ENCODE assay signal across 8 cellular contexts in the genomic region with DNA sequence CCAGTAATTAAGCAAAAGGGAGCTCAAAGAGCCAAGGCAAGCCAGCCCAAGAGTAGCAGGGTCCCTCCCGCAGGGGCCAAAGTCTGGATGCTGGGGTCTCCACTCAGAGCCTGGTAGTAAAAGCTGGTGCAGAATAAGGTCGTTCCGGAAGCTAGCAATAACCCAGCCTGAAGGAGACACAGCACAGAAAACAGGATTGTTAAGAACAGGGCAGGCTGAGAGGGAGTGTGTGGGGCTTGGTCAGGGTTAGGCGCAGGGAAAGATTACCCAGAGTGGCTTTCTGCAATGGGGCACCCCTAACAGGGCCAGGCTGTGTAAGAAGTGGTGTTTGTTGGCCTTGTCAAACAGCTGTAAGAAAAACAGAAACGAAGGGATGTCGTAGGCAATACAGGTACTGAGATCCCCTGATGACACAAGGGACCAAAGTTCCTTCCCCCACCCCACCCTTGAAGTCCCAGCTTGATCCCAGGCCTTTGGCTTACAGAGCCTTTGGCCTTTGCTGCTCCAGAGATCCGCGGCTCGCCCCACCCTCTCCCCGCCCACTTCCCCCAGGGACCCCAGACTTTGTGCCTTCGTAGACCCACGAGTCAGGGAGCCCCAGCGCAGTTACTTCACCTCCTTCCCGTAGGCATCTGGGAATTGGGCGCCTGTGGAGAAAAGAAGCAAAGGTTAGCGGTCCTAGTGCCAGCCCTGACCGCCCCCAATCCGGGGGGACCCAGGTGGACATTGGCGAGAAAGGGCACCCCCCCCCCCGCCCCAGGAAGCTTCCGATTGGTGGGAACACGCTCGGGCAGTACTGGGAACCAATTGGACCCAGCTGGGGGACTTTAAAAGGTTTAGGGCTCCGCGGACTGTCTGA. TPM values are rescaled to one million over a fixed set of nuclear protein-coding genes. Genes with fewer than 3 reads are reported as not detected.
A peak's percentile ranks its signal among the peaks of the same experiment; 100 is the strongest.
DNase-seq lines count a peak whose midpoint lies in the region; ATAC-seq and TF ChIP-seq lines count a peak whose summit lies in the region.

No MANE protein-coding gene starts in this region.

- peak overlapping the region; percentile 93 for H3K4me3 Mint-ChIP-seq in activated T-cell treated with anti-CD3 and anti-CD28 coated beads, Interleukin-2, amount 50 U/mL, for 4 hours

- ATAC-seq in activated T-cell treated with anti-CD3 and anti-CD28 coated beads, Interleukin-2, amount 50 U/mL, for 4 hours: no peak
- peak; percentile 61 for ATAC-seq in Right ventricle myocardium superior (ENCODE audit: poor library complexity)
- no peak for ATAC-seq in GM18868 (IDR thresholded peaks at IDR 0.05; ENCODE audit: unreplicated experiment)
- no peak for ATAC-seq in GM19455 (IDR thresholded peaks at IDR 0.05; ENCODE audit: unreplicated experiment)

- WGBS in trophoblast cell (ENCODE audit: extremely low coverage, insufficient coverage, insufficient read length): no CpG with 5 or more reads among the region's 25 CpGs

- peak overlapping the region; percentile 87 for H4K12ac ChIP-seq in trophoblast cell (ENCODE audit: low read depth, low read length)

- H4K91ac ChIP-seq in trophoblast cell (ENCODE audit: low read depth, low read length): peak overlapping the region; percentile 83

- H3K79me2 ChIP-seq in trophoblast cell (ENCODE audit: control insufficient read depth, insufficient read depth, low read length, poor library complexity): peaks cover 3% of the 10 kb centered on the region

- no peaks in the 10 kb centered on the region for H3K9me3 ChIP-seq in MG63
- no peaks in the 10 kb centered on the region for H3K9me3 ChIP-seq in trophoblast cell (ENCODE audit: insufficient read depth, low read depth, low read length)

- peak overlapping the region; percentile 34 for H3K23ac ChIP-seq in trophoblast cell (ENCODE audit: low read length)

- peak overlapping the region; percentile 94 for H2BK12ac ChIP-seq in trophoblast cell (ENCODE audit: low read length)

- H3K4me3 ChIP-seq in GM12864 (ENCODE audit: low read depth, low read length) (peak overlapping the region; percentile 92), MG63 (peak overlapping the region; percentile 57), trophoblast cell (ENCODE audit: low read depth, low read length) (peak overlapping the region; percentile 83)

- peaks cover 13% of the 10 kb centered on the region for H3K4me1 Mint-ChIP-seq in activated T-cell treated with anti-CD3 and anti-CD28 coated beads, Interleukin-2, amount 50 U/mL, for 4 hours (ENCODE audit: low read depth)

- intact Hi-C loops in Right ventricle myocardium superior (cut with DNase I): no loop called here

- H3K4me1 ChIP-seq in trophoblast cell (ENCODE audit: control insufficient read depth in 1 of 2, insufficient read depth in 2 of 2, low read length in 2 of 2): peaks cover 8 to 14% of the 10 kb centered on the region in 2 experiments

- peak overlapping the region; percentile 85 for H3K4me2 ChIP-seq in trophoblast cell (ENCODE audit: low read length)

- peak overlapping the region; percentile 93 for H3K9ac ChIP-seq in trophoblast cell (ENCODE audit: low read length)

- peak overlapping the region; percentile 79 for H2BK120ac ChIP-seq in trophoblast cell (ENCODE audit: insufficient read depth, low read length, poor library complexity)

- peaks cover 15% of the 10 kb centered on the region for H3K79me1 ChIP-seq in trophoblast cell (ENCODE audit: low read length)

- H3K9me3 Mint-ChIP-seq in activated T-cell treated with anti-CD3 and anti-CD28 coated beads, Interleukin-2, amount 50 U/mL, for 4 hours: no peaks in the 10 kb centered on the region

- peak overlapping the region; percentile 91 for H3K14ac ChIP-seq in trophoblast cell (ENCODE audit: low read length)

- H2AFZ ChIP-seq in trophoblast cell (ENCODE audit: insufficient read depth, low read length, poor library complexity): peak overlapping the region; percentile 39

- peak overlapping the region; percentile 96 for H2BK5ac ChIP-seq in trophoblast cell (ENCODE audit: low read depth, low read length, poor library complexity)

- TF ChIP-seq CTCF in GM12864 (IDR thresholded peaks at IDR 0.05; ENCODE audit: low read depth, low read length, missing control alignments): no peak

- peak overlapping the region; percentile 94 for H4K8ac ChIP-seq in trophoblast cell (ENCODE audit: low read depth, low read length)

- peak overlapping the region; percentile 3 for H2AK5ac ChIP-seq in trophoblast cell (ENCODE audit: low read length)

- no peaks in the 10 kb centered on the region for H3K27me3 Mint-ChIP-seq in activated T-cell treated with anti-CD3 and anti-CD28 coated beads, Interleukin-2, amount 50 U/mL, for 4 hours (ENCODE audit: low read depth)

- H3K36me3 ChIP-seq in MG63 (no peaks in the 10 kb centered on the region), trophoblast cell (ENCODE audit: control insufficient read depth in 1 of 2, insufficient read depth in 2 of 2, low read length in 2 of 2) (no peaks in the 10 kb centered on the region)

- H3K27me3 ChIP-seq in MG63 (no peaks in the 10 kb centered on the region), trophoblast cell (ENCODE audit: insufficient read depth, low read length) (no peaks in the 10 kb centered on the region)

- H3K36me3 Mint-ChIP-seq in activated T-cell treated with anti-CD3 and anti-CD28 coated beads, Interleukin-2, amount 50 U/mL, for 4 hours (ENCODE audit: insufficient read depth): no peaks in the 10 kb centered on the region

- peak overlapping the region; percentile 78 for H3K4ac ChIP-seq in trophoblast cell (ENCODE audit: low read depth, low read length)

- DNase-seq in GM12864 (ENCODE audit: low read depth): no peak
- DNase-seq in MG63: no peak
- no peak for DNase-seq in activated T-cell treated with anti-CD3 and anti-CD28 coated beads, Interleukin-2, amount 50 U/mL, for 4 hours
- peak; percentile 83 for DNase-seq in Right ventricle myocardium superior
- DNase-seq in trophoblast cell: no peak
- no peak for DNase-seq in islet precursor cell

- H3K18ac ChIP-seq in trophoblast cell (ENCODE audit: low read length): peak overlapping the region; percentile 96

- peak overlapping the region; percentile 95 for H3K27ac ChIP-seq in trophoblast cell (ENCODE audit: low read depth, low read length)

RNA-seq across cellular contexts. Expression of a gene that starts 0.6 kb away (rescaled TPM):
- total RNA-seq in MG63 (2014; rRNA removed; shearing (Covaris generic); ENCODE audit: low replicate concordance): 3.6 and 52.0 TPM in 2 replicates
- 10 to 100 TPM; 29.9 to 33.4 (median 32.0) TPM for total RNA-seq in activated T-cell treated with anti-CD3 and anti-CD28 coated beads, Interleukin-2, amount 50 U/mL, for 4 hours
- total RNA-seq in Right ventricle myocardium superior: 61.5 TPM
- polyA plus RNA-seq in trophoblast cell (2013): 134 and 152 TPM in 2 replicates

RNA-seq across cellular contexts. Expression of a gene that starts 4.4 kb away (rescaled TPM):
- 0.54 and 1.0 TPM in 2 replicates for total RNA-seq in MG63 (2014; rRNA removed; shearing (Covaris generic); ENCODE audit: low replicate concordance)
- 1 to 10 TPM; 4.9 to 6.4 (median 5.9) TPM for total RNA-seq in activated T-cell treated with anti-CD3 and anti-CD28 coated beads, Interleukin-2, amount 50 U/mL, for 4 hours
- total RNA-seq in Right ventricle myocardium superior: 5.8 TPM
- polyA plus RNA-seq in trophoblast cell (2013): 25.8 and 25.9 TPM in 2 replicates

RNA-seq across cellular contexts. Expression of a gene that starts 8.9 kb away (rescaled TPM):
- 2.8 and 7.3 TPM in 2 replicates for total RNA-seq in MG63 (2014; rRNA removed; shearing (Covaris generic); ENCODE audit: low replicate concordance)
- total RNA-seq in activated T-cell treated with anti-CD3 and anti-CD28 coated beads, Interleukin-2, amount 50 U/mL, for 4 hours: 10 to 100 TPM; 67.7 to 69.1 (median 68.9) TPM
- 14.0 TPM for total RNA-seq in Right ventricle myocardium superior
- 88.4 and 89.2 TPM in 2 replicates for polyA plus RNA-seq in trophoblast cell (2013)

RNA-seq across cellular contexts. Expression of a gene that starts 16.9 kb away (rescaled TPM):
- total RNA-seq in MG63 (2014; rRNA removed; shearing (Covaris generic); ENCODE audit: low replicate concordance): not detected in 2 replicates
- not detected for total RNA-seq in activated T-cell treated with anti-CD3 and anti-CD28 coated beads, Interleukin-2, amount 50 U/mL, for 4 hours
- not detected for total RNA-seq in Right ventricle myocardium superior
- 0.07 TPM in 1 of 2 replicates, not detected in the other for polyA plus RNA-seq in trophoblast cell (2013)

RNA-seq across cellular contexts. Expression of a gene that starts 22.1 kb away (rescaled TPM):
- not detected in 2 replicates for total RNA-seq in MG63 (2014; rRNA removed; shearing (Covaris generic); ENCODE audit: low replicate concordance)
- not detected for total RNA-seq in activated T-cell treated with anti-CD3 and anti-CD28 coated beads, Interleukin-2, amount 50 U/mL, for 4 hours
- not detected for total RNA-seq in Right ventricle myocardium superior
- polyA plus RNA-seq in trophoblast cell (2013): 0.03 TPM in 1 of 2 replicates, not detected in the other
